ENCODE assay signal across 1 cellular context in the genomic region with DNA sequence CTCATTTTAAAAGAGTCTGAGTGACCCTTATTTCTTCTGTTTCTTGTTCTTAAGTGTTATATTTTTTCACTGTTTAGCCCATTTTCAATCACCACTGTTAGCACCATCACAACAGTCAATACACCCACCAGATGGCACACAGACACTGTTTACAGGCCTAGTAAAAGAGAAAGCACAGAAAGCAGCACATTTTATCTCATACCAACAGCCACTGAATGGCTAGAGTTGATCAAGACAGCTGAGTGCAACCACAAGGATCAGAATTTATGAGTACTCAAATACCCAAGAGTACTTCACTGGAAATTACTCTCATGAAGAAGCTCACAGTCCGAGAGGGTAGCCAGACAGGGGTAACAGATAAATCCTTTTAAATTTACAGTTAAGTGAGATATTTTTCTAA.
TF ChIP-seq lines count a peak whose summit lies in the region.

No MANE protein-coding gene starts in this region.

TF ChIP-seq in K562, 482 proteins besides CTCF, POLR2A, EP300 and RAD21 (continued from another document and continues in another):
- TF ChIP-seq, protein P1, sequence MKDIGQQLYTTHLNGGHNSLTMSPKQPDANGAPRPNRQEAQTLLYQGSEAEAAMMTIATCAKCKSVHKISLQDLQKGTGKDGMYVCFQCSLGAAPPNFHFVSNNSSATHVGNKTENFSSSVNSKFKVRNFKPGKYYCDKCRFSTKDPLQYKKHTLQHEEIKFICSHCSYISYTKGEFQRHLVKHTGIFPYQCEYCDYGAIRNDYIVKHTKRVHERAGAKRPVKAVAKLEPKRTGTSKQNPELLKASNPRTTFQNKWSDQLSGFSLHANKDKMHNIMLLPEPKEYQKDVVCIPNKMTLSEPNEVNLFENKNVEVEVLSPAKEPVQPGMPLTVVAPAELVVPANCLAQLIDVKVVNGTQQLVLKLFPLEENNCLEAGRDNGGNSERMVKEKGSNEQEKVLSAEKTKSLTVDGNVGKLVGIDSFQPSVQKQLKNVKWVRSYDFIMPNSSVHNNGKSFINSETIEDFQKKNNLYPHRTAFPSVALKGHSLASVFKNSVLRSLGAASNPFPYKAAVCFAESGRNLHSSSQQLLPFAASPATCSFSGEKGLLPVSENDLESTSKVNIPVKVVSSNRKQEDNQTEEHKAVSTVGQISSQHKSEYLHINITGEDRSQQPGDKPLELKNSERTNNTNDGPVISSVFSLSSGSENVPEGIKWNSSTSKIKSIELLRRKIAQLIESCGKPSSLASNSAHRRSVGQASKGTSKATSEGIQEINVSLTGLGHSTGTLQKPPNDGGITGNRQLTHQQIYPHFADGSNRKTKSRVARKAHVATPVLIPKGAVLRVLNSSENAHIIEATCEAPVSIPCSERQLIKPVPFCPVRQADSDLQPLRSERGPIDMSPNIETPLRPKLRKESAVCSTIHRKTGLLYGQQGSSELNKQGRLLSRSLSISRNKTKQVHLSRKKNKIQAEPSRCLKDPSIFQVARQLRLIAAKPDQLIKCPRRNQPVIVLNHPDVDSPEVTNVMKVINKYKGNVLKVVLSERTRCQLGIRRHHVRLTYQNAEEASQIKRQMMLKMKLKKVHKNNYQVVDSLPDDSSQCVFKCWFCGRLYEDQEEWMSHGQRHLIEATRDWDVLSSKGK (CRISPR knock-in tag; IDR thresholded peaks at IDR 0.05) = no peak
- TF ChIP-seq, protein P2, sequence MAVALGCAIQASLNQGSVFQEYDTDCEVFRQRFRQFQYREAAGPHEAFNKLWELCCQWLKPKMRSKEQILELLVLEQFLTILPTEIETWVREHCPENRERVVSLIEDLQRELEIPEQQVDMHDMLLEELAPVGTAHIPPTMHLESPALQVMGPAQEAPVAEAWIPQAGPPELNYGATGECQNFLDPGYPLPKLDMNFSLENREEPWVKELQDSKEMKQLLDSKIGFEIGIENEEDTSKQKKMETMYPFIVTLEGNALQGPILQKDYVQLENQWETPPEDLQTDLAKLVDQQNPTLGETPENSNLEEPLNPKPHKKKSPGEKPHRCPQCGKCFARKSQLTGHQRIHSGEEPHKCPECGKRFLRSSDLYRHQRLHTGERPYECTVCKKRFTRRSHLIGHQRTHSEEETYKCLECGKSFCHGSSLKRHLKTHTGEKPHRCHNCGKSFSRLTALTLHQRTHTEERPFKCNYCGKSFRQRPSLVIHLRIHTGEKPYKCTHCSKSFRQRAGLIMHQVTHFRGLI (CRISPR knock-in tag; IDR thresholded peaks at IDR 0.05) = peak; percentile 55; the same call in 1 of the 2 replicates
- TF ChIP-seq ZNF766 (CRISPR knock-in tag; conservative IDR thresholded peaks at IDR 0.05) = peak; percentile 98
- TF ChIP-seq FOXA1 (IDR thresholded peaks at IDR 0.05; ENCODE audit: borderline replicate concordance) = no peak
- TF ChIP-seq, protein P3, sequence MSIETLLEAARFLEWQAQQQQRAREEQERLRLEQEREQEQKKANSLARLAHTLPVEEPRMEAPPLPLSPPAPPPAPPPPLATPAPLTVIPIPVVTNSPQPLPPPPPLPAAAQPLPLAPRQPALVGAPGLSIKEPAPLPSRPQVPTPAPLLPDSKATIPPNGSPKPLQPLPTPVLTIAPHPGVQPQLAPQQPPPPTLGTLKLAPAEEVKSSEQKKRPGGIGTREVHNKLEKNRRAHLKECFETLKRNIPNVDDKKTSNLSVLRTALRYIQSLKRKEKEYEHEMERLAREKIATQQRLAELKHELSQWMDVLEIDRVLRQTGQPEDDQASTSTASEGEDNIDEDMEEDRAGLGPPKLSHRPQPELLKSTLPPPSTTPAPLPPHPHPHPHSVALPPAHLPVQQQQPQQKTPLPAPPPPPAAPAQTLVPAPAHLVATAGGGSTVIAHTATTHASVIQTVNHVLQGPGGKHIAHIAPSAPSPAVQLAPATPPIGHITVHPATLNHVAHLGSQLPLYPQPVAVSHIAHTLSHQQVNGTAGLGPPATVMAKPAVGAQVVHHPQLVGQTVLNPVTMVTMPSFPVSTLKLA (conservative IDR thresholded peaks at IDR 0.05) = peak; percentile 21 to 68; a peak in 2 of 4 replicates
- TF ChIP-seq PTRF (tag; IDR thresholded peaks at IDR 0.05) = no peak
- TF ChIP-seq, protein P4, sequence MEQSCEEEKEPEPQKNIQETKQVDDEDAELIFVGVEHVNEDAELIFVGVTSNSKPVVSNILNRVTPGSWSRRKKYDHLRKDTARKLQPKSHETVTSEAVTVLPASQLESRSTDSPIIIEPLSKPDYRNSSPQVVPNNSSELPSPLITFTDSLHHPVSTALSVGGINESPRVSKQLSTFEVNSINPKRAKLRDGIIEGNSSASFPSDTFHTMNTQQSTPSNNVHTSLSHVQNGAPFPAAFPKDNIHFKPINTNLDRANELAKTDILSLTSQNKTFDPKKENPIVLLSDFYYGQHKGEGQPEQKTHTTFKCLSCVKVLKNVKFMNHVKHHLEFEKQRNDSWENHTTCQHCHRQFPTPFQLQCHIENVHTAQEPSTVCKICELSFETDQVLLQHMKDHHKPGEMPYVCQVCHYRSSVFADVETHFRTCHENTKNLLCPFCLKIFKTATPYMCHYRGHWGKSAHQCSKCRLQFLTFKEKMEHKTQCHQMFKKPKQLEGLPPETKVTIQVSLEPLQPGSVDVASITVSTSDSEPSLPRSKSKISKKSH (CRISPR knock-in tag; IDR thresholded peaks at IDR 0.05) = no peak
- peak; percentile 96 for TF ChIP-seq ZNF644 (tag; IDR thresholded peaks at IDR 0.05; ENCODE audit: low read depth)
- 0 out of 2 replicates have a peak, but pooled peaks have one; percentile 20 for TF ChIP-seq FOSL1 (tag; conservative IDR thresholded peaks at IDR 0.05)
- TF ChIP-seq, protein P5, sequence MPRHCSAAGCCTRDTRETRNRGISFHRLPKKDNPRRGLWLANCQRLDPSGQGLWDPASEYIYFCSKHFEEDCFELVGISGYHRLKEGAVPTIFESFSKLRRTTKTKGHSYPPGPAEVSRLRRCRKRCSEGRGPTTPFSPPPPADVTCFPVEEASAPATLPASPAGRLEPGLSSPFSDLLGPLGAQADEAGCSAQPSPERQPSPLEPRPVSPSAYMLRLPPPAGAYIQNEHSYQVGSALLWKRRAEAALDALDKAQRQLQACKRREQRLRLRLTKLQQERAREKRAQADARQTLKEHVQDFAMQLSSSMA (CRISPR knock-in tag; IDR thresholded peaks at IDR 0.05) = no peak
- no peak for TF ChIP-seq ZNF282 (CRISPR knock-in tag; IDR thresholded peaks at IDR 0.05)
- TF ChIP-seq ELF4 (CRISPR knock-in tag; IDR thresholded peaks at IDR 0.05) = 0 out of 2 replicates have a peak, but pooled peaks have one; percentile 19
- TF ChIP-seq EGR1 (conservative IDR thresholded peaks at IDR 0.05) = peak; percentile 22; the same call in 1 of the 2 replicates
- TF ChIP-seq SETDB1 (IDR thresholded peaks at IDR 0.05; ENCODE audit: low read length) = no peak
- TF ChIP-seq NONO (IDR thresholded peaks at IDR 0.05; ENCODE audit: low read depth in 2 of 2, low read length in 1 of 2) = peak in 1 of 2 experiments; percentile 68; a peak in 2 of 4 replicates
- TF ChIP-seq RBBP5 (IDR thresholded peaks at IDR 0.05; ENCODE audit: borderline replicate concordance, insufficient read depth, low read length, poor library complexity, severe bottlenecking) = no peak
- TF ChIP-seq ZNF23 (CRISPR knock-in tag; IDR thresholded peaks at IDR 0.05) = no peak
- TF ChIP-seq, protein P6, sequence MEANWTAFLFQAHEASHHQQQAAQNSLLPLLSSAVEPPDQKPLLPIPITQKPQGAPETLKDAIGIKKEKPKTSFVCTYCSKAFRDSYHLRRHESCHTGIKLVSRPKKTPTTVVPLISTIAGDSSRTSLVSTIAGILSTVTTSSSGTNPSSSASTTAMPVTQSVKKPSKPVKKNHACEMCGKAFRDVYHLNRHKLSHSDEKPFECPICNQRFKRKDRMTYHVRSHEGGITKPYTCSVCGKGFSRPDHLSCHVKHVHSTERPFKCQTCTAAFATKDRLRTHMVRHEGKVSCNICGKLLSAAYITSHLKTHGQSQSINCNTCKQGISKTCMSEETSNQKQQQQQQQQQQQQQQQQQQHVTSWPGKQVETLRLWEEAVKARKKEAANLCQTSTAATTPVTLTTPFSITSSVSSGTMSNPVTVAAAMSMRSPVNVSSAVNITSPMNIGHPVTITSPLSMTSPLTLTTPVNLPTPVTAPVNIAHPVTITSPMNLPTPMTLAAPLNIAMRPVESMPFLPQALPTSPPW (CRISPR knock-in tag; IDR thresholded peaks at IDR 0.05) = peak; percentile 79
- TF ChIP-seq, protein P7, sequence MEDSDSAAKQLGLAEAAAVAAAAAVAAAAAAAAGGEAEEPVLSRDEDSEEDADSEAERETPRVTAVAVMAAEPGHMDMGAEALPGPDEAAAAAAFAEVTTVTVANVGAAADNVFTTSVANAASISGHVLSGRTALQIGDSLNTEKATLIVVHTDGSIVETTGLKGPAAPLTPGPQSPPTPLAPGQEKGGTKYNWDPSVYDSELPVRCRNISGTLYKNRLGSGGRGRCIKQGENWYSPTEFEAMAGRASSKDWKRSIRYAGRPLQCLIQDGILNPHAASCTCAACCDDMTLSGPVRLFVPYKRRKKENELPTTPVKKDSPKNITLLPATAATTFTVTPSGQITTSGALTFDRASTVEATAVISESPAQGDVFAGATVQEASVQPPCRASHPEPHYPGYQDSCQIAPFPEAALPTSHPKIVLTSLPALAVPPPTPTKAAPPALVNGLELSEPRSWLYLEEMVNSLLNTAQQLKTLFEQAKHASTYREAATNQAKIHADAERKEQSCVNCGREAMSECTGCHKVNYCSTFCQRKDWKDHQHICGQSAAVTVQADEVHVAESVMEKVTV (CRISPR knock-in tag; IDR thresholded peaks at IDR 0.05) = peak; percentile 85
- no peak for TF ChIP-seq FOXJ3 (CRISPR knock-in tag; IDR thresholded peaks at IDR 0.05)
- no peak for TF ChIP-seq SP2 (IDR thresholded peaks at IDR 0.05; ENCODE audit: extremely low read depth, low read depth, low read length, poor library complexity, severe bottlenecking)
- no peak for TF ChIP-seq THRAP3 (IDR thresholded peaks at IDR 0.05; ENCODE audit: borderline replicate concordance)
- TF ChIP-seq, protein P8, sequence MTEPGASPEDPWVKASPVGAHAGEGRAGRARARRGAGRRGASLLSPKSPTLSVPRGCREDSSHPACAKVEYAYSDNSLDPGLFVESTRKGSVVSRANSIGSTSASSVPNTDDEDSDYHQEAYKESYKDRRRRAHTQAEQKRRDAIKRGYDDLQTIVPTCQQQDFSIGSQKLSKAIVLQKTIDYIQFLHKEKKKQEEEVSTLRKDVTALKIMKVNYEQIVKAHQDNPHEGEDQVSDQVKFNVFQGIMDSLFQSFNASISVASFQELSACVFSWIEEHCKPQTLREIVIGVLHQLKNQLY (CRISPR knock-in tag; conservative IDR thresholded peaks at IDR 0.05) = no peak
- peak; percentile 91 for TF ChIP-seq ZBTB17 (CRISPR knock-in tag; IDR thresholded peaks at IDR 0.05)
- TF ChIP-seq DPF2 (IDR thresholded peaks at IDR 0.05) = peak; percentile 93
- TF ChIP-seq SAP30 (IDR thresholded peaks at IDR 0.05; ENCODE audit: borderline replicate concordance, insufficient read depth, low read depth, low read length, poor library complexity, severe bottlenecking) = no peak
- no peak for TF ChIP-seq ZNF780A (CRISPR knock-in tag; IDR thresholded peaks at IDR 0.05)
- no peak for TF ChIP-seq MCM5 (IDR thresholded peaks at IDR 0.05; ENCODE audit: low read depth)
- TF ChIP-seq, protein P9, sequence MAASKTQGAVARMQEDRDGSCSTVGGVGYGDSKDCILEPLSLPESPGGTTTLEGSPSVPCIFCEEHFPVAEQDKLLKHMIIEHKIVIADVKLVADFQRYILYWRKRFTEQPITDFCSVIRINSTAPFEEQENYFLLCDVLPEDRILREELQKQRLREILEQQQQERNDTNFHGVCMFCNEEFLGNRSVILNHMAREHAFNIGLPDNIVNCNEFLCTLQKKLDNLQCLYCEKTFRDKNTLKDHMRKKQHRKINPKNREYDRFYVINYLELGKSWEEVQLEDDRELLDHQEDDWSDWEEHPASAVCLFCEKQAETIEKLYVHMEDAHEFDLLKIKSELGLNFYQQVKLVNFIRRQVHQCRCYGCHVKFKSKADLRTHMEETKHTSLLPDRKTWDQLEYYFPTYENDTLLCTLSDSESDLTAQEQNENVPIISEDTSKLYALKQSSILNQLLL (CRISPR knock-in tag; IDR thresholded peaks at IDR 0.05; ENCODE audit: borderline replicate concordance) = no peak
- TF ChIP-seq ZNF140 (CRISPR knock-in tag; IDR thresholded peaks at IDR 0.05) = no peak
- TF ChIP-seq BACH1 (tag; IDR thresholded peaks at IDR 0.05) = peak; percentile 59; the same call in 1 of the 2 replicates
- TF ChIP-seq HDAC3 (IDR thresholded peaks at IDR 0.05; ENCODE audit: borderline replicate concordance, partially characterized antibody) = peak; percentile 80
- TF ChIP-seq, protein P10, sequence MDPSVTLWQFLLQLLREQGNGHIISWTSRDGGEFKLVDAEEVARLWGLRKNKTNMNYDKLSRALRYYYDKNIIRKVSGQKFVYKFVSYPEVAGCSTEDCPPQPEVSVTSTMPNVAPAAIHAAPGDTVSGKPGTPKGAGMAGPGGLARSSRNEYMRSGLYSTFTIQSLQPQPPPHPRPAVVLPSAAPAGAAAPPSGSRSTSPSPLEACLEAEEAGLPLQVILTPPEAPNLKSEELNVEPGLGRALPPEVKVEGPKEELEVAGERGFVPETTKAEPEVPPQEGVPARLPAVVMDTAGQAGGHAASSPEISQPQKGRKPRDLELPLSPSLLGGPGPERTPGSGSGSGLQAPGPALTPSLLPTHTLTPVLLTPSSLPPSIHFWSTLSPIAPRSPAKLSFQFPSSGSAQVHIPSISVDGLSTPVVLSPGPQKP (CRISPR knock-in tag; IDR thresholded peaks at IDR 0.05) = no peak
- TF ChIP-seq NFE2 (IDR thresholded peaks at IDR 0.05; ENCODE audit: low read depth) = no peak
- no peak for TF ChIP-seq XRCC5 (IDR thresholded peaks at IDR 0.05; ENCODE audit: low read depth, low read length)
- TF ChIP-seq PHF8 (IDR thresholded peaks at IDR 0.05; ENCODE audit: borderline replicate concordance, low read length) = no peak
- TF ChIP-seq, protein P11, sequence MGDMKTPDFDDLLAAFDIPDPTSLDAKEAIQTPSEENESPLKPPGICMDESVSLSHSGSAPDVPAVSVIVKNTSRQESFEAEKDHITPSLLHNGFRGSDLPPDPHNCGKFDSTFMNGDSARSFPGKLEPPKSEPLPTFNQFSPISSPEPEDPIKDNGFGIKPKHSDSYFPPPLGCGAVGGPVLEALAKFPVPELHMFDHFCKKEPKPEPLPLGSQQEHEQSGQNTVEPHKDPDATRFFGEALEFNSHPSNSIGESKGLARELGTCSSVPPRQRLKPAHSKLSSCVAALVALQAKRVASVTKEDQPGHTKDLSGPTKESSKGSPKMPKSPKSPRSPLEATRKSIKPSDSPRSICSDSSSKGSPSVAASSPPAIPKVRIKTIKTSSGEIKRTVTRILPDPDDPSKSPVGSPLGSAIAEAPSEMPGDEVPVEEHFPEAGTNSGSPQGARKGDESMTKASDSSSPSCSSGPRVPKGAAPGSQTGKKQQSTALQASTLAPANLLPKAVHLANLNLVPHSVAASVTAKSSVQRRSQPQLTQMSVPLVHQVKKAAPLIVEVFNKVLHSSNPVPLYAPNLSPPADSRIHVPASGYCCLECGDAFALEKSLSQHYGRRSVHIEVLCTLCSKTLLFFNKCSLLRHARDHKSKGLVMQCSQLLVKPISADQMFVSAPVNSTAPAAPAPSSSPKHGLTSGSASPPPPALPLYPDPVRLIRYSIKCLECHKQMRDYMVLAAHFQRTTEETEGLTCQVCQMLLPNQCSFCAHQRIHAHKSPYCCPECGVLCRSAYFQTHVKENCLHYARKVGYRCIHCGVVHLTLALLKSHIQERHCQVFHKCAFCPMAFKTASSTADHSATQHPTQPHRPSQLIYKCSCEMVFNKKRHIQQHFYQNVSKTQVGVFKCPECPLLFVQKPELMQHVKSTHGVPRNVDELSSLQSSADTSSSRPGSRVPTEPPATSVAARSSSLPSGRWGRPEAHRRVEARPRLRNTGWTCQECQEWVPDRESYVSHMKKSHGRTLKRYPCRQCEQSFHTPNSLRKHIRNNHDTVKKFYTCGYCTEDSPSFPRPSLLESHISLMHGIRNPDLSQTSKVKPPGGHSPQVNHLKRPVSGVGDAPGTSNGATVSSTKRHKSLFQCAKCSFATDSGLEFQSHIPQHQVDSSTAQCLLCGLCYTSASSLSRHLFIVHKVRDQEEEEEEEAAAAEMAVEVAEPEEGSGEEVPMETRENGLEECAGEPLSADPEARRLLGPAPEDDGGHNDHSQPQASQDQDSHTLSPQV (IDR thresholded peaks at IDR 0.05) = peak; percentile 76
